In genomic region chr9:113463418-113464285, GRCh38 we compare ENCODE assay signal across 8 cellular contexts. TPM values are rescaled to one million over a fixed set of nuclear protein-coding genes. Genes with fewer than 3 reads are reported as not detected.
DNase-seq lines count a peak whose midpoint lies in the region; ATAC-seq and TF ChIP-seq lines count a peak whose summit lies in the region.

TSS of gene RGS3 (plus strand) at chr9:113463727. CDS start at chr9:113463803, 76 bp downstream.

- no peaks in the 10 kb centered on the region for H3K36me3 ChIP-seq in suprapubic skin

- H3K4me3 ChIP-seq in suprapubic skin: peak within 1 kb of the TSS; percentile 44

- H3K9me3 ChIP-seq in suprapubic skin: no peaks in the 10 kb centered on the region

- peaks cover 7% of the 10 kb centered on the region for H3K27me3 ChIP-seq in suprapubic skin

- no peak for TF ChIP-seq EP300 in suprapubic skin (IDR thresholded peaks at IDR 0.05)

- H3K4me1 ChIP-seq in suprapubic skin: peaks cover 9% of the 10 kb centered on the region

- no peak for TF ChIP-seq POLR2A in suprapubic skin (IDR thresholded peaks at IDR 0.05)

- TF ChIP-seq CTCF in suprapubic skin (IDR thresholded peaks at IDR 0.05): no peak

- 40% methylated on average over 1 of the region's 55 CpGs for WGBS in suprapubic skin

- H3K27ac ChIP-seq in suprapubic skin: no peak within 1 kb of the TSS

- DNase-seq in HPDE6-E6E7 (ENCODE audit: extremely low spot score) (peak; percentile 48), NCI-H510A (lab: John Stamatoyannopoulos, UW) (peak; percentile 73), cerebellum (ENCODE audit: low spot score) (peak; percentile 61), left kidney (ENCODE audit: low read depth, low spot score) (peak; percentile 94), suprapubic skin (ENCODE audit: low spot score in 2 of 2) (no peak), OCI-M2 (lab: John Stamatoyannopoulos, UW; ENCODE audit: unreplicated experiment) (no peak)

- ATAC-seq in GM18498 (IDR thresholded peaks at IDR 0.05; ENCODE audit: unreplicated experiment) (no peak), HG03520 (IDR thresholded peaks at IDR 0.05; ENCODE audit: unreplicated experiment) (no peak)

RNA-seq across cellular contexts. Expression of gene RGS3, which starts in this region (rescaled TPM):
- total RNA-seq in cerebellum (20.6 TPM), suprapubic skin (10 to 100 TPM; 11.0 to 18.8 (median 16.0) TPM)

Comparison
In these comparisons a context has a peak if more than half of its experiments do, and no peak if none do; other contexts are left out.
1. DNase-seq: peak in HPDE6-E6E7 (single experiment), NCI-H510A (single experiment), cerebellum (single experiment) and left kidney (single experiment); none in suprapubic skin (0 of 2) and OCI-M2 (single experiment).